In the genomic region with DNA sequence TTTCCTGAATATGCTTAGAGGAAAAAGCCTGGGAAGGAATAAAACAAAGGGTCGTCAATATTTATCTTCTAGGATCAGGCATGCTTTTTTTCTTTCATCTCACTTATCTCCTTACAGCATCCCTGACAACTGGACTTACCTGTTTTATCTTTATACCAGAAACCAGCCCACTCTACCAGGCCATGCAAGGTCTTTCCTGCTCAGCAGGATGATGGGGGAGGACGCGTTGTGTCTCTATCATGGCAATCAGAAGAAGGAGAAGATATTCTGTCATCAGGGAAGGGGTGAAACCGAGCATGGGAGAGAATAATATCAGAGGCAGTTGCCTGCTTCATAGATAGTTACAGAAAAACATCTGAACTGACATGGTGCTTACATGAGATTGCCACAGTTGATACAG, we compare ENCODE assay signal across 6 cellular contexts.
"Had no signal": no experiment of that assay in that cellular context is flagged by ENCODE, and none has a peak within 500 bp of the region (broad histone marks: within the 10 kb centered on the region; RNA-seq: fewer than 3 reads in every experiment).

No MANE protein-coding gene starts in this region.

- H2AFZ ChIP-seq: GM23338 had no signal

- H3K4me3 ChIP-seq: GM23338 had no signal

- H3K4me2 ChIP-seq: GM23338 had no signal

- H3K4me3 Mint-ChIP-seq: GM23338, H9, IgD-negative memory B cell had no signal

- H3K27ac Mint-ChIP-seq: GM23338, H9, IgD-negative memory B cell had no signal

- H3K27me3 Mint-ChIP-seq: IgD-negative memory B cell had no signal

- H3K4me1 Mint-ChIP-seq: GM23338, IgD-negative memory B cell had no signal

- DNase-seq: H9, HCEC 1CT had no signal

- H3K36me3 Mint-ChIP-seq: IgD-negative memory B cell had no signal

- ATAC-seq: GM23338, HepG2 had no signal

- H3K27ac ChIP-seq: HL-60 had no signal
